Comparison of ENCODE assay signal across 8 cellular contexts in the genomic region with DNA sequence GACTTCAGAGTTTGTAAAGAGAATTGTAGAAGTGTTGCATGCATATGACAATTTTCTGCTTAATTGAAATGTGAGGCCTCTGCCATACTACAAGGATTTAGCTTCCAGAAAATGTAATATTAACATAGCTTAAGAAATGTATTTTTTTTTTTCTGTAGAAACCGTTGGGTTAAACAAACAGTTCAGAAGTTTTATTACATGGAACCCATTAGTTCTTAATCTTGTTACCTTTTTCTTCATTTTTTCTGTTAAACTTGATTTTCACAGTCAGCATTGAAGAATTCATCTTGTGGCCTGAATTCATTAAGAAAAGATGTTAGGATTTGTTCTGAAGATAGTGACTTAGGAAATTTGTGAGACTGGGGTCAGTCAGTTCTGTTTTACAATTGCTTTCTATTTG. TPM values are rescaled to one million over a fixed set of nuclear protein-coding genes. Genes with fewer than 3 reads are reported as not detected.
DNase-seq lines count a peak whose midpoint lies in the region; ATAC-seq, FAIRE-seq and TF ChIP-seq lines count a peak whose summit lies in the region.

No MANE protein-coding gene starts in this region.

- 13% methylated on average over 1 of the region's 1 CpG for WGBS in A549 (ENCODE audit: missing lambda C conversion rate)

- H3K27ac Mint-ChIP-seq in brain, result peak overlapping the region; percentile 50 to 100 (median 69)

- TF ChIP-seq POLR2A in A549 (IDR thresholded peaks at IDR 0.05; ENCODE audit: low read length), result no peak

- peaks cover 21% of the 10 kb centered on the region for H3K36me3 Mint-ChIP-seq in brain

- H3K4me3 ChIP-seq in A549, result peak overlapping the region; percentile 78; the same call in 2 of the 3 replicates
- peak overlapping the region; percentile 98 to 99 for H3K4me3 ChIP-seq in muscle layer of duodenum (ENCODE audit: low read depth in 1 of 2, low read length in 2 of 2)

- H3K4me2 ChIP-seq in A549, result peak overlapping the region; percentile 94

- no peaks in the 10 kb centered on the region for H3K9me3 Mint-ChIP-seq in brain

- TF ChIP-seq EP300 in A549 (IDR thresholded peaks at IDR 0.05), result no peak

- no peak for FAIRE-seq in A549 (lab: Jason Lieb, UNC)

- peaks cover 59% of the 10 kb centered on the region for H3K4me1 Mint-ChIP-seq in brain

- H3K9me3 ChIP-seq in A549 (no peaks in the 10 kb centered on the region), muscle layer of duodenum (ENCODE audit: control insufficient read depth in 1 of 2, low read length in 2 of 2) (no peaks in the 10 kb centered on the region)

- no peaks in the 10 kb centered on the region for H3K27me3 ChIP-seq in muscle layer of duodenum (ENCODE audit: low read depth, low read length)

- H3K4me1 ChIP-seq in A549, result peaks cover 43% of the 10 kb centered on the region
- H3K4me1 ChIP-seq in muscle layer of duodenum (ENCODE audit: control insufficient read depth in 1 of 2, insufficient read depth in 2 of 2, low read length in 2 of 2), result peaks cover 4 to 29% of the 10 kb centered on the region in 2 donors

- no peak for TF ChIP-seq RAD21 in A549 (conservative IDR thresholded peaks at IDR 0.05 in 1 of 2, IDR thresholded peaks at IDR 0.05 in 1 of 2)

- H3K27ac ChIP-seq in A549, result no peak overlapping the region
- H3K27ac ChIP-seq in muscle layer of duodenum (ENCODE audit: low read length), result peak overlapping the region; percentile 93

- CTCF ChIA-PET in A549 (lab: Yijun Ruan, JAX), result interaction anchor here (0.7 kb wide), 1 partner anchor 44 kb away, joined by 3 read pairs; no protein-coding TSS in a partner anchor

- POLR2A ChIA-PET in A549 (lab: Yijun Ruan, JAX), result no interaction called here

- DNase-seq in A549 (ENCODE audit: low read depth in 1 of 2, low spot score in 1 of 2) (no peak), HT-29 (ENCODE audit: low spot score) (peak; percentile 28), OCI-M2 (lab: John Stamatoyannopoulos, UW; ENCODE audit: unreplicated experiment) (no peak), hypothalamus (lab: John Stamatoyannopoulos, UW) (no peak), NCI-H146 treated with DMSO at 0.1 percent for 48 hours (lab: John Stamatoyannopoulos, UW; ENCODE audit: unreplicated experiment) (no peak), H4 (ENCODE audit: low spot score) (no peak)

- peaks cover 23% of the 10 kb centered on the region for H3K27me3 Mint-ChIP-seq in brain

- H3K36me3 ChIP-seq in muscle layer of duodenum (ENCODE audit: control insufficient read depth in 1 of 2, insufficient read depth in 2 of 2, low read length in 2 of 2), result peaks cover 0 to 4% of the 10 kb centered on the region in 2 donors

- ATAC-seq in A549, result no peak

- TF ChIP-seq CTCF in A549 (IDR thresholded peaks at IDR 0.05), result no peak
- TF ChIP-seq CTCF in brain (conservative IDR thresholded peaks at IDR 0.05), result no peak

- peak overlapping the region; percentile 83 to 100 (median 94) for H3K4me3 Mint-ChIP-seq in brain

TF ChIP-seq in A549, 52 proteins besides CTCF, POLR2A, EP300 and RAD21:
- no peak for TF ChIP-seq ZC3H11A (IDR thresholded peaks at IDR 0.05)
- TF ChIP-seq CBX8 (IDR thresholded peaks at IDR 0.05), result no peak
- TF ChIP-seq, protein P1, sequence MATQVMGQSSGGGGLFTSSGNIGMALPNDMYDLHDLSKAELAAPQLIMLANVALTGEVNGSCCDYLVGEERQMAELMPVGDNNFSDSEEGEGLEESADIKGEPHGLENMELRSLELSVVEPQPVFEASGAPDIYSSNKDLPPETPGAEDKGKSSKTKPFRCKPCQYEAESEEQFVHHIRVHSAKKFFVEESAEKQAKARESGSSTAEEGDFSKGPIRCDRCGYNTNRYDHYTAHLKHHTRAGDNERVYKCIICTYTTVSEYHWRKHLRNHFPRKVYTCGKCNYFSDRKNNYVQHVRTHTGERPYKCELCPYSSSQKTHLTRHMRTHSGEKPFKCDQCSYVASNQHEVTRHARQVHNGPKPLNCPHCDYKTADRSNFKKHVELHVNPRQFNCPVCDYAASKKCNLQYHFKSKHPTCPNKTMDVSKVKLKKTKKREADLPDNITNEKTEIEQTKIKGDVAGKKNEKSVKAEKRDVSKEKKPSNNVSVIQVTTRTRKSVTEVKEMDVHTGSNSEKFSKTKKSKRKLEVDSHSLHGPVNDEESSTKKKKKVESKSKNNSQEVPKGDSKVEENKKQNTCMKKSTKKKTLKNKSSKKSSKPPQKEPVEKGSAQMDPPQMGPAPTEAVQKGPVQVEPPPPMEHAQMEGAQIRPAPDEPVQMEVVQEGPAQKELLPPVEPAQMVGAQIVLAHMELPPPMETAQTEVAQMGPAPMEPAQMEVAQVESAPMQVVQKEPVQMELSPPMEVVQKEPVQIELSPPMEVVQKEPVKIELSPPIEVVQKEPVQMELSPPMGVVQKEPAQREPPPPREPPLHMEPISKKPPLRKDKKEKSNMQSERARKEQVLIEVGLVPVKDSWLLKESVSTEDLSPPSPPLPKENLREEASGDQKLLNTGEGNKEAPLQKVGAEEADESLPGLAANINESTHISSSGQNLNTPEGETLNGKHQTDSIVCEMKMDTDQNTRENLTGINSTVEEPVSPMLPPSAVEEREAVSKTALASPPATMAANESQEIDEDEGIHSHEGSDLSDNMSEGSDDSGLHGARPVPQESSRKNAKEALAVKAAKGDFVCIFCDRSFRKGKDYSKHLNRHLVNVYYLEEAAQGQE (IDR thresholded peaks at IDR 0.05), result no peak
- no peak for TF ChIP-seq CEBPB (IDR thresholded peaks at IDR 0.05)
- TF ChIP-seq, protein P2, sequence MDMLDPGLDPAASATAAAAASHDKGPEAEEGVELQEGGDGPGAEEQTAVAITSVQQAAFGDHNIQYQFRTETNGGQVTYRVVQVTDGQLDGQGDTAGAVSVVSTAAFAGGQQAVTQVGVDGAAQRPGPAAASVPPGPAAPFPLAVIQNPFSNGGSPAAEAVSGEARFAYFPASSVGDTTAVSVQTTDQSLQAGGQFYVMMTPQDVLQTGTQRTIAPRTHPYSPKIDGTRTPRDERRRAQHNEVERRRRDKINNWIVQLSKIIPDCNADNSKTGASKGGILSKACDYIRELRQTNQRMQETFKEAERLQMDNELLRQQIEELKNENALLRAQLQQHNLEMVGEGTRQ (IDR thresholded peaks at IDR 0.05), result no peak
- no peak for TF ChIP-seq JUNB (IDR thresholded peaks at IDR 0.05)
TF ChIP-seq in A549: peak in this region for 0.

RNA-seq across cellular contexts. Expression of a gene that starts 4.9 kb away (rescaled TPM):
- polyA plus RNA-seq in A549 (2011; rRNA removed) (51.9 and 58.3 TPM in 2 replicates), A549 (2017; fragmentation: RNase III; extraction: RNeasy Plus Mini Kit Qiagen cat#74134 plus additional on column Dnase treatment) (33.6 to 39.5 TPM (median 36.6 TPM) in 3 replicates), brain (ENCODE audit: insufficient read depth, low read depth, low replicate concordance) (29.6 TPM)
- 7.3 and 8.5 TPM in 2 replicates for polyA plus RNA-seq in A549 (2012; cell fraction: cytosol; rRNA removed)
- 3.7 and 5.2 TPM in 2 replicates for polyA plus RNA-seq in A549 (2012; cell fraction: nucleus; rRNA removed)
- polyA minus RNA-seq in A549 (2011; rRNA and poly(A)+ RNA removed), result 37.1 and 53.1 TPM in 2 replicates
- total RNA-seq in HT-29 (2014; rRNA removed; shearing (Covaris generic)), result 38.0 and 49.9 TPM in 2 replicates
- not detected in 2 replicates for total RNA-seq in H4 (2014; rRNA removed; shearing (Covaris generic))

RNA-seq across cellular contexts. Expression of a gene that starts 4.9 kb away (rescaled TPM):
- polyA plus RNA-seq in A549 (2011; rRNA removed), result 0.44 and 0.58 TPM in 2 replicates
- 0.22 and 0.26 TPM in 2 replicates for polyA plus RNA-seq in A549 (2012; cell fraction: cytosol; rRNA removed)
- 0.26 and 0.28 TPM in 2 replicates for polyA plus RNA-seq in A549 (2012; cell fraction: nucleus; rRNA removed)
- polyA plus RNA-seq in A549 (2017; fragmentation: RNase III; extraction: RNeasy Plus Mini Kit Qiagen cat#74134 plus additional on column Dnase treatment), result 0.55 to 0.71 TPM (median 0.57 TPM) in 3 replicates
- 0.78 and 0.83 TPM in 2 replicates for polyA minus RNA-seq in A549 (2011; rRNA and poly(A)+ RNA removed)
- 0.28 and 0.42 TPM in 2 replicates for total RNA-seq in HT-29 (2014; rRNA removed; shearing (Covaris generic))
- polyA plus RNA-seq in brain (ENCODE audit: insufficient read depth, low read depth, low replicate concordance), result 0.24 TPM
- not detected in 2 replicates for total RNA-seq in H4 (2014; rRNA removed; shearing (Covaris generic))

RNA-seq across cellular contexts. Expression of a gene that starts 50.3 kb away (rescaled TPM):
- polyA plus RNA-seq in A549 (2011; rRNA removed) (66.7 and 94.8 TPM in 2 replicates), A549 (2017; fragmentation: RNase III; extraction: RNeasy Plus Mini Kit Qiagen cat#74134 plus additional on column Dnase treatment) (30.0 to 32.3 TPM (median 32.3 TPM) in 3 replicates), brain (ENCODE audit: insufficient read depth, low read depth, low replicate concordance) (24.2 TPM)
- polyA plus RNA-seq in A549 (2012; cell fraction: cytosol; rRNA removed), result 8.4 and 8.8 TPM in 2 replicates
- 4.7 and 8.5 TPM in 2 replicates for polyA plus RNA-seq in A549 (2012; cell fraction: nucleus; rRNA removed)
- polyA minus RNA-seq in A549 (2011; rRNA and poly(A)+ RNA removed), result 22.9 and 25.5 TPM in 2 replicates
- total RNA-seq in HT-29 (2014; rRNA removed; shearing (Covaris generic)), result 12.7 and 18.0 TPM in 2 replicates
- 0.81 TPM in 1 of 2 replicates, not detected in the other for total RNA-seq in H4 (2014; rRNA removed; shearing (Covaris generic))

Comparison
In these comparisons a context has a peak if more than half of its experiments do, and no peak if none do; other contexts are left out.
1. RNA of a gene that starts 4.9 kb away (total RNA-seq): 38.0 to 49.9 TPM in HT-29; not detected in H4; every median in the first group is over 10 times any median in the second.